1 cellular context compared by ENCODE assay signal in the genomic region with DNA sequence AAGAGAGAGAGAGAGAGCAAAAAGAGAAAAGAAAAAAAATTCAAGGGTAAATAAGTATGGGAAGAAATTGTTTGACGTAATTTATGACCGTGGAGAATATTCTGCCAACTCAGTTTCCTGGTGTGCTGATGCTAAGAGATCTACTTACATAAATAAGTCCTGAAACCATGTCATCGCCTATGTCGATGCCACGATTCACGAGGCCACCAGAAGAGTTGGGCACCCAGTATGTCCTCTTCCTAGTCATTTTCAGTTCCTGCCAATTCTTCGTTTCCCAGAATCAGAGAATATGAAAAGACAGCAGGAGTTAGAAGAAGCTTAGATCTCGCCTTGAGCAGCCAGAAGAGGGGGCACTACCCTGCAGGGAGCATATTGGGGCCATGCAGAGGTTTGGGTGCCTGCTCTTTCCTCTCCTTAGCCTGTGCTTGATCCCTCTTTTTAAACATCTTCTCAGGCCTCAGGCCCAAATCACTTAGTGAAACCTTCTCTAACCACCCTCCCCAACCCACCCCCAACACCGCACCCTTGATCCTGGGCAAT.
TF ChIP-seq lines count a peak whose summit lies in the region.

No MANE protein-coding gene starts in this region.

TF ChIP-seq in SK-N-SH treated with all-trans-retinoic acid at 6 μM for 48 hours, 23 proteins besides CTCF, POLR2A, EP300 and RAD21 (continued from another document):
- TF ChIP-seq, protein P1, sequence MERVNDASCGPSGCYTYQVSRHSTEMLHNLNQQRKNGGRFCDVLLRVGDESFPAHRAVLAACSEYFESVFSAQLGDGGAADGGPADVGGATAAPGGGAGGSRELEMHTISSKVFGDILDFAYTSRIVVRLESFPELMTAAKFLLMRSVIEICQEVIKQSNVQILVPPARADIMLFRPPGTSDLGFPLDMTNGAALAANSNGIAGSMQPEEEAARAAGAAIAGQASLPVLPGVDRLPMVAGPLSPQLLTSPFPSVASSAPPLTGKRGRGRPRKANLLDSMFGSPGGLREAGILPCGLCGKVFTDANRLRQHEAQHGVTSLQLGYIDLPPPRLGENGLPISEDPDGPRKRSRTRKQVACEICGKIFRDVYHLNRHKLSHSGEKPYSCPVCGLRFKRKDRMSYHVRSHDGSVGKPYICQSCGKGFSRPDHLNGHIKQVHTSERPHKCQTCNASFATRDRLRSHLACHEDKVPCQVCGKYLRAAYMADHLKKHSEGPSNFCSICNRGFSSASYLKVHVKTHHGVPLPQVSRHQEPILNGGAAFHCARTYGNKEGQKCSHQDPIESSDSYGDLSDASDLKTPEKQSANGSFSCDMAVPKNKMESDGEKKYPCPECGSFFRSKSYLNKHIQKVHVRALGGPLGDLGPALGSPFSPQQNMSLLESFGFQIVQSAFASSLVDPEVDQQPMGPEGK (CRISPR knock-in tag; IDR thresholded peaks at IDR 0.05; ENCODE audit: borderline replicate concordance): no peak
